Comparison of ENCODE assay signal across 8 cellular contexts in the genomic region with DNA sequence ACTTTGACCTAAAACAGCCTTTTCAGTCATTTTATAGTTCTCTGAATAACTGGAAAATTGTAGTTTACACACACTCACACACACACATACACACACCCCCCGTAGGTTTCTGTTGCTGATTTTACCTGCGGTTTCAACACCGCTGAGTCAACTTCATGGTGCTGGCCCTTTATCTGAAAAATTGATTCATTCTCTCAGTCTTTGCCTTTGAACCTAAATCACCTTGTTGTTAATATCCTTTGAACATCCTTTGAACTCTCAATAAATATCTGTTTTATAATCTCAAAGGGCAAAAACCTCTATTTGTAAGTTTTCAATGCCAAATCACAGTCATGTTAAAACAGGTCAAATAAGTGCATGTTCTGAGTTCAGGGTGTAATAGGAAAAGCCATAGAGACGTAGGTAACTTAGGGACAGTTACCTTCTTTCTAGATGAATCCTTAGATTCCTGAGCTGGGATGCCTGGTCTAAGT.
DNase-seq lines count a peak whose midpoint lies in the region; ATAC-seq and TF ChIP-seq lines count a peak whose summit lies in the region.

No MANE protein-coding gene starts in this region.

- no peak for TF ChIP-seq CTCF in OCI-LY7 (conservative IDR thresholded peaks at IDR 0.05; ENCODE audit: low read length)

- H3K27me3 Mint-ChIP-seq in activated CD4-positive, alpha-beta memory T cell treated with anti-CD3 and anti-CD28 coated beads for 36 hours, result peaks cover 4% of the 10 kb centered on the region

- ATAC-seq in HG03135 (IDR thresholded peaks at IDR 0.05; ENCODE audit: unreplicated experiment), result no peak

- H3K9me3 ChIP-seq in OCI-LY7 (ENCODE audit: low read length), result no peaks in the 10 kb centered on the region

- intact Hi-C loops in OCI-LY7 (cut with micrococcal nuclease; ENCODE audit: unreplicated experiment), result loop anchor here (1.0 to 10.0 kb wide), 5 partner anchors 84 to 722 kb away; a partner anchor contains a TSS
- intact Hi-C loops in activated CD4-positive, alpha-beta memory T cell treated with anti-CD3 and anti-CD28 coated beads for 36 hours (cut with micrococcal nuclease), result loop anchor here (1.0 to 10.0 kb wide), 17 partner anchors 11 to 746 kb away; a partner anchor contains a TSS

- no peaks in the 10 kb centered on the region for H3K9me2 ChIP-seq in OCI-LY7 (ENCODE audit: insufficient read depth, low read length)

- CTCF ChIA-PET in OCI-LY7 (lab: Charles Lee; ENCODE audit: unreplicated experiment), result interaction anchor here (0.8 to 1.0 kb wide), 2 partner anchors 84 to 221 kb away, joined by 3 to 4 read pairs; no protein-coding TSS in a partner anchor
- CTCF ChIA-PET in activated CD4-positive, alpha-beta memory T cell treated with anti-CD3 and anti-CD28 coated beads for 36 hours (lab: Charles Lee), result interaction anchor here (1.2 to 2.7 kb wide), 7 partner anchors 10 to 415 kb away, joined by 4 to 25 read pairs (median 6); a partner anchor contains a TSS

- H3K36me3 ChIP-seq in OCI-LY7 (ENCODE audit: insufficient read depth, low read length), result no peaks in the 10 kb centered on the region

- no peaks in the 10 kb centered on the region for H3K79me2 ChIP-seq in OCI-LY7 (ENCODE audit: insufficient read depth, low read depth, low read length)

- peak overlapping the region; percentile 92; the same call in 1 of the 2 replicates for H2AFZ ChIP-seq in OCI-LY7 (ENCODE audit: low read length)

- no TSS peak for BruUV-seq in OCI-LY7 (replicated peaks; lab: Mats Ljungman, UMichigan)

- peak overlapping the region; percentile 5 for H3K27ac ChIP-seq in OCI-LY7 (ENCODE audit: low read depth, low read length, poor library complexity, severe bottlenecking)

- DNase-seq in OCI-LY7 (ENCODE audit: low spot score) (peak; percentile 37), occipital lobe (lab: John Stamatoyannopoulos, UW) (no peak), DMS114 treated with DMSO at 0.1 percent for 48 hours (lab: John Stamatoyannopoulos, UW; ENCODE audit: unreplicated experiment) (no peak)
- peak; percentile 88 for DNase-seq in activated CD4-positive, alpha-beta memory T cell treated with anti-CD3 and anti-CD28 coated beads for 36 hours
- peak; percentile 22 for DNase-seq in effector CD4-positive, alpha-beta T cell
- peak; percentile 7 for DNase-seq in stimulated activated CD8-positive, alpha-beta memory T cell treated with anti-CD3 and anti-CD28 coated beads, Interleukin-15, amount 100 ng/mL, for 1 hour (ENCODE audit: low read depth)
- no peak for DNase-seq in effector CD8-positive, alpha-beta T cell (lab: John Stamatoyannopoulos, UW)

- peaks cover 30% of the 10 kb centered on the region for H3K4me1 ChIP-seq in OCI-LY7 (ENCODE audit: insufficient read depth, low read length, poor library complexity, severe bottlenecking)

- POLR2A ChIA-PET in OCI-LY7 (lab: Charles Lee), result interaction anchor here (0.6 to 1.7 kb wide), 6 partner anchors 9 to 216 kb away, joined by 3 to 6 read pairs (median 3); no protein-coding TSS in a partner anchor
- POLR2A ChIA-PET in activated CD4-positive, alpha-beta memory T cell treated with anti-CD3 and anti-CD28 coated beads for 36 hours (lab: Charles Lee), result interaction anchor here (0.9 to 2.3 kb wide), 5 partner anchors 11 to 415 kb away, joined by 4 to 16 read pairs (median 12); a partner anchor contains a TSS

- no peak overlapping the region for H3K4me3 ChIP-seq in OCI-LY7 (ENCODE audit: low read depth, low read length, poor library complexity, severe bottlenecking)

- peaks cover 66% of the 10 kb centered on the region for H3K4me1 Mint-ChIP-seq in activated CD4-positive, alpha-beta memory T cell treated with anti-CD3 and anti-CD28 coated beads for 36 hours (ENCODE audit: low read depth)

- no peaks in the 10 kb centered on the region for H4K20me1 ChIP-seq in OCI-LY7 (ENCODE audit: insufficient read depth, low read length)

- H3K27ac Mint-ChIP-seq in activated CD4-positive, alpha-beta memory T cell treated with anti-CD3 and anti-CD28 coated beads for 36 hours, result peak overlapping the region; percentile 75

- H3K4me3 Mint-ChIP-seq in activated CD4-positive, alpha-beta memory T cell treated with anti-CD3 and anti-CD28 coated beads for 36 hours, result peak overlapping the region; percentile 27

- peak overlapping the region; percentile 33 for H3K4me2 ChIP-seq in OCI-LY7 (ENCODE audit: low read length)

- H3K9me3 Mint-ChIP-seq in activated CD4-positive, alpha-beta memory T cell treated with anti-CD3 and anti-CD28 coated beads for 36 hours, result no peaks in the 10 kb centered on the region

- no peaks in the 10 kb centered on the region for H3K36me3 Mint-ChIP-seq in activated CD4-positive, alpha-beta memory T cell treated with anti-CD3 and anti-CD28 coated beads for 36 hours

Comparison
In these comparisons a context has a peak if more than half of its experiments do, and no peak if none do; other contexts are left out.
1. DNase-seq: peak in OCI-LY7 (single experiment), activated CD4-positive, alpha-beta memory T cell treated with anti-CD3 and anti-CD28 coated beads for 36 hours (single experiment), effector CD4-positive, alpha-beta T cell (single experiment) and stimulated activated CD8-positive, alpha-beta memory T cell treated with anti-CD3 and anti-CD28 coated beads, Interleukin-15, amount 100 ng/mL, for 1 hour (single experiment); none in occipital lobe (single experiment), DMS114 treated with DMSO at 0.1 percent for 48 hours (single experiment) and effector CD8-positive, alpha-beta T cell (single experiment).